ENCODE assay signal across 1 cellular context in the genomic region with DNA sequence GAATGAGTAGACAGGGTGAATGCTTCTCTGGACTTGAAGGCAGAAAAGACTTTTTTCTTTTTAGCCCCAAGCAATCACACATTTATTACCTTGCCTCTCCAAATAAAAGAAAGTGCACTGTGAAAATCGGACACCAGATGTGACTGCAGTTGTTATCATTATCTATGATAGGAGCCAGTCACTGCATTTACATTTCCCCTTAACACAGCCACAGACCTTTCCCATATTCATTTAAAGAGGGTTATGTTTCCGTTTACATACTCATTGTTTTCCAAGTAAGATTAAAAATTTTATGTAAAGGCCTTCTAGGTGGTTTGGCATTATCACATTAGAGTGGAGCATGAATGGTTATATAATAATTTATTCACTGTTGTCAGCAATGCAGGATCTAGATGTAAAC.
TF ChIP-seq lines count a peak whose summit lies in the region.

No MANE protein-coding gene starts in this region.

TF ChIP-seq in SK-N-SH, 30 proteins besides CTCF, POLR2A, EP300 and RAD21 (continued from another document):
- TF ChIP-seq TAF1 (IDR thresholded peaks at IDR 0.05; ENCODE audit: borderline replicate concordance, low read depth, low read length): no peak
- TF ChIP-seq TEAD4 (IDR thresholded peaks at IDR 0.05; ENCODE audit: borderline replicate concordance, insufficient read depth): no peak
- TF ChIP-seq NFIC (IDR thresholded peaks at IDR 0.05; ENCODE audit: borderline replicate concordance): no peak
- TF ChIP-seq GATA2 (CRISPR knock-in tag; IDR thresholded peaks at IDR 0.05): peak; percentile 65
- TF ChIP-seq, protein P1, sequence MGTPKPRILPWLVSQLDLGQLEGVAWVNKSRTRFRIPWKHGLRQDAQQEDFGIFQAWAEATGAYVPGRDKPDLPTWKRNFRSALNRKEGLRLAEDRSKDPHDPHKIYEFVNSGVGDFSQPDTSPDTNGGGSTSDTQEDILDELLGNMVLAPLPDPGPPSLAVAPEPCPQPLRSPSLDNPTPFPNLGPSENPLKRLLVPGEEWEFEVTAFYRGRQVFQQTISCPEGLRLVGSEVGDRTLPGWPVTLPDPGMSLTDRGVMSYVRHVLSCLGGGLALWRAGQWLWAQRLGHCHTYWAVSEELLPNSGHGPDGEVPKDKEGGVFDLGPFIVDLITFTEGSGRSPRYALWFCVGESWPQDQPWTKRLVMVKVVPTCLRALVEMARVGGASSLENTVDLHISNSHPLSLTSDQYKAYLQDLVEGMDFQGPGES (IDR thresholded peaks at IDR 0.05; ENCODE audit: low read depth, low read length): no peak
- TF ChIP-seq NRF1 (IDR thresholded peaks at IDR 0.05; ENCODE audit: low read depth, low read length): no peak
- no peak for TF ChIP-seq FOXM1 (IDR thresholded peaks at IDR 0.05; ENCODE audit: low read depth)
- TF ChIP-seq CHD2 (IDR thresholded peaks at IDR 0.05; ENCODE audit: low read length, partially characterized antibody): peak; percentile 29
